17 cellular contexts compared by ENCODE assay signal in the genomic region with DNA sequence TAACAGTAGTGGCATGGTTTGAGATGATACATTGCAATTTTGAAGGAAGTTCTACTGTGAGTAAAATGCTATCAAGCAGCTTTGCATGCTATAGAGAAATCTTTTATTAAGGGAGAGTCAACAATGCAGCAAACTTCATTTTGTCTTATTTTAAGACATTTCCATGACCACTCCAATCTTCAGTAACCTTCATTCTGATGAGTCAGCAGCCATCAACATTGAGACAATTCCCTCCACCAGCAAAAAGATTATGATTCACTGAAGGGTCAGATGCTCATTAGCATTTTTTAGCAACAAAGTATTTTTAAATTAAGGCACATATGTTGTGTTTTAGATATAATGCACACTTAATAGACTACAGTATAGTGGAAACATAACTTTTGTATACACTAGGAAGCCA.
A peak's percentile ranks its signal among the peaks of the same experiment; 100 is the strongest.
DNase-seq lines count a peak whose midpoint lies in the region; ATAC-seq, FAIRE-seq and TF ChIP-seq lines count a peak whose summit lies in the region.
"Had no signal": no experiment of that assay in that cellular context is flagged by ENCODE, and none has a peak within 500 bp of the region (broad histone marks: within the 10 kb centered on the region; RNA-seq: fewer than 3 reads in every experiment).

No MANE protein-coding gene starts in this region.

- no peak overlapping the region for H2AFZ ChIP-seq in K562 (ENCODE audit: low read depth, low read length)

- FAIRE-seq in A549 (lab: Jason Lieb, UNC) (no peak), D721Med (lab: Jason Lieb, UNC) (peak; percentile 66), K562 (lab: Jason Lieb, UNC) (no peak)
- FAIRE-seq: A204.1, G401.6, GM12891 had no signal

- CTCF ChIA-PET in A549 (lab: Yijun Ruan, JAX) (no interaction called here), K562 (lab: Yijun Ruan, JAX; ENCODE audit: low intra/inter-chr PET ratio) (no interaction called here)

- intact Hi-C loops in K562 (cut with micrococcal nuclease): no loop called here

- in situ Hi-C loops in K562 (cut with MboI): no loop called here

- TF ChIP-seq EP300 in A549 (IDR thresholded peaks at IDR 0.05): no peak
- no peak for TF ChIP-seq EP300 in K562 (IDR thresholded peaks at IDR 0.05; ENCODE audit: low read length)

- TF ChIP-seq CTCF in A549 (IDR thresholded peaks at IDR 0.05) (no peak), D721Med (IDR thresholded peaks at IDR 0.05; ENCODE audit: insufficient read depth, missing control alignments) (no peak), K562 (IDR thresholded peaks at IDR 0.05 in 2 of 3, conservative IDR thresholded peaks at IDR 0.05 in 1 of 3; ENCODE audit: insufficient read depth in 2 of 3, low read depth in 1 of 3, low read length in 3 of 3) (no peak)

- H3K36me3 ChIP-seq in K562 (ENCODE audit: control insufficient read depth, insufficient read depth, low read length): no peaks in the 10 kb centered on the region
- H3K36me3 ChIP-seq: BLaER1 treated with 17β-estradiol and CSF1 and Interleukin-3, amounts not matched to agents 10 nM and 100 nM had no signal

- no TSS peak for BruUV-seq in K562 (replicated peaks; lab: Mats Ljungman, UMichigan)

- DNase-seq in A549 (ENCODE audit: low read depth in 1 of 2, low spot score in 1 of 2) (no peak), D721Med (ENCODE audit: insufficient read length, low spot score) (no peak), K562 (ENCODE audit: extremely low read depth in 1 of 4, low spot score in 3 of 4) (no peak), UCSD-AML1 (lab: John Stamatoyannopoulos, UW; ENCODE audit: unreplicated experiment) (no peak)
- DNase-seq: 8988T; AML-193; CD4-positive, alpha-beta T cell; CD8-positive, alpha-beta memory T cell; COR-L47; DMS79 treated with DMSO at 0.1 percent for 48 hours; GF-D8 had no signal

- no peaks in the 10 kb centered on the region for H3K4me1 ChIP-seq in A549
- peaks cover 0 to 3% of the 10 kb centered on the region in 2 experiments; a peak in 2 of 5 replicates for H3K4me1 ChIP-seq in K562 (replicated peaks in 1 of 2; ENCODE audit: control insufficient read depth in 2 of 2, insufficient read depth in 2 of 2, low read length in 2 of 2)
- H3K4me1 ChIP-seq: BLaER1 treated with 17β-estradiol and CSF1 and Interleukin-3, amounts not matched to agents 10 nM and 100 nM had no signal

- no peaks in the 10 kb centered on the region for H4K20me1 ChIP-seq in K562 (replicated peaks; ENCODE audit: control insufficient read depth, insufficient read depth, low read length)
- H4K20me1 ChIP-seq: BLaER1 treated with 17β-estradiol and CSF1 and Interleukin-3, amounts not matched to agents 10 nM and 100 nM had no signal

- H3K4me2 ChIP-seq in A549: no peak overlapping the region
- H3K4me2 ChIP-seq in K562 (ENCODE audit: insufficient read depth, low read length): no peak overlapping the region
- H3K4me2 ChIP-seq: BLaER1 treated with 17β-estradiol and CSF1 and Interleukin-3, amounts not matched to agents 10 nM and 100 nM had no signal

- H3K9me1 ChIP-seq in K562 (ENCODE audit: control insufficient read depth, insufficient read depth, low read length): no peaks in the 10 kb centered on the region

- H3K4me3 ChIP-seq in A549 (no peak overlapping the region), K562 (no peak overlapping the region)
- H3K4me3 ChIP-seq: BLaER1 treated with 17β-estradiol and CSF1 and Interleukin-3, amounts not matched to agents 10 nM and 100 nM had no signal

- TF ChIP-seq RAD21 in A549 (conservative IDR thresholded peaks at IDR 0.05 in 1 of 2, IDR thresholded peaks at IDR 0.05 in 1 of 2) (no peak), K562 (CRISPR knock-in tag; conservative IDR thresholded peaks at IDR 0.05 in 1 of 2, IDR thresholded peaks at IDR 0.05 in 1 of 2) (no peak)

- no peak overlapping the region for H3K9ac ChIP-seq in K562 (ENCODE audit: insufficient read depth in 1 of 2, low read depth in 2 of 2, low read length in 2 of 2)
- H3K9ac ChIP-seq: BLaER1 treated with 17β-estradiol and CSF1 and Interleukin-3, amounts not matched to agents 10 nM and 100 nM had no signal

- ATAC-seq in A549: no peak
- no peak for ATAC-seq in K562
- no peak for ATAC-seq in GM18520 (IDR thresholded peaks at IDR 0.05; ENCODE audit: unreplicated experiment)

- H3K27ac ChIP-seq in A549: no peak overlapping the region
- H3K27ac ChIP-seq in K562 (ENCODE audit: extremely low read depth, low read depth, low read length): no peak overlapping the region
- H3K27ac ChIP-seq: BLaER1 treated with 17β-estradiol and CSF1 and Interleukin-3, amounts not matched to agents 10 nM and 100 nM; C4-2B had no signal

- H3K9me3 ChIP-seq in A549 (no peaks in the 10 kb centered on the region), K562 (replicated peaks; ENCODE audit: control insufficient read depth, insufficient read depth, low read depth, low read length) (no peaks in the 10 kb centered on the region)
- H3K9me3 ChIP-seq: BLaER1 treated with 17β-estradiol and CSF1 and Interleukin-3, amounts not matched to agents 10 nM and 100 nM had no signal

- H3K79me2 ChIP-seq in K562 (ENCODE audit: control insufficient read depth, insufficient read depth, low read length): no peaks in the 10 kb centered on the region

- TF ChIP-seq POLR2A in A549 (IDR thresholded peaks at IDR 0.05; ENCODE audit: low read length) (no peak), K562 (conservative IDR thresholded peaks at IDR 0.05) (no peak)

- POLR2A ChIA-PET in A549 (lab: Yijun Ruan, JAX): no interaction called here
- POLR2A ChIA-PET in K562 (lab: Yijun Ruan, JAX): no interaction called here

- no peaks in the 10 kb centered on the region for H3K27me3 ChIP-seq in K562 (ENCODE audit: control insufficient read depth in 2 of 2, insufficient read depth in 2 of 2, low read length in 2 of 2)
- H3K27me3 ChIP-seq: BLaER1 treated with 17β-estradiol and CSF1 and Interleukin-3, amounts not matched to agents 10 nM and 100 nM had no signal

TF ChIP-seq in A549, 52 proteins besides CTCF, POLR2A, EP300 and RAD21:
- TF ChIP-seq MAFK (IDR thresholded peaks at IDR 0.05; ENCODE audit: partially characterized antibody) (peak; percentile 43), KDM1A (IDR thresholded peaks at IDR 0.05; ENCODE audit: low read depth) (no peak), MYC (IDR thresholded peaks at IDR 0.05; ENCODE audit: borderline replicate concordance, low read length) (no peak)

TF ChIP-seq in K562, 482 proteins besides CTCF, POLR2A, EP300 and RAD21:
- TF ChIP-seq ARID2 (IDR thresholded peaks at IDR 0.05): no peak
- TF ChIP-seq, protein P1, sequence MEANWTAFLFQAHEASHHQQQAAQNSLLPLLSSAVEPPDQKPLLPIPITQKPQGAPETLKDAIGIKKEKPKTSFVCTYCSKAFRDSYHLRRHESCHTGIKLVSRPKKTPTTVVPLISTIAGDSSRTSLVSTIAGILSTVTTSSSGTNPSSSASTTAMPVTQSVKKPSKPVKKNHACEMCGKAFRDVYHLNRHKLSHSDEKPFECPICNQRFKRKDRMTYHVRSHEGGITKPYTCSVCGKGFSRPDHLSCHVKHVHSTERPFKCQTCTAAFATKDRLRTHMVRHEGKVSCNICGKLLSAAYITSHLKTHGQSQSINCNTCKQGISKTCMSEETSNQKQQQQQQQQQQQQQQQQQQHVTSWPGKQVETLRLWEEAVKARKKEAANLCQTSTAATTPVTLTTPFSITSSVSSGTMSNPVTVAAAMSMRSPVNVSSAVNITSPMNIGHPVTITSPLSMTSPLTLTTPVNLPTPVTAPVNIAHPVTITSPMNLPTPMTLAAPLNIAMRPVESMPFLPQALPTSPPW (CRISPR knock-in tag; IDR thresholded peaks at IDR 0.05): no peak
- TF ChIP-seq GABPA (tag; conservative IDR thresholded peaks at IDR 0.05; ENCODE audit: low read depth): no peak
- TF ChIP-seq MIER1 (IDR thresholded peaks at IDR 0.05; ENCODE audit: low read depth): no peak
- TF ChIP-seq HDAC1 (IDR thresholded peaks at IDR 0.05): no peak
- TF ChIP-seq BHLHE40 (IDR thresholded peaks at IDR 0.05; ENCODE audit: low read length): no peak
- TF ChIP-seq NR1H2 (CRISPR knock-in tag; IDR thresholded peaks at IDR 0.05): no peak
- peak; percentile 77 for TF ChIP-seq MAFF (IDR thresholded peaks at IDR 0.05; ENCODE audit: low read length)
- TF ChIP-seq ZNF133 (CRISPR knock-in tag; IDR thresholded peaks at IDR 0.05): no peak
- TF ChIP-seq C11orf30 (IDR thresholded peaks at IDR 0.05; ENCODE audit: low read depth): peak; percentile 75
- TF ChIP-seq FIP1L1 (IDR thresholded peaks at IDR 0.05; ENCODE audit: low read depth, low read length, poor library complexity, severe bottlenecking): no peak
- TF ChIP-seq MAFG (tag; conservative IDR thresholded peaks at IDR 0.05): peak; percentile 74
- TF ChIP-seq NR2C2 (CRISPR knock-in tag; IDR thresholded peaks at IDR 0.05): no peak
- TF ChIP-seq NR2C2 (tag; IDR thresholded peaks at IDR 0.05): no peak
- peak; percentile 73 for TF ChIP-seq MAFK (IDR thresholded peaks at IDR 0.05; ENCODE audit: low read length)
- no peak for TF ChIP-seq HSF4 (CRISPR knock-in tag; IDR thresholded peaks at IDR 0.05; ENCODE audit: borderline replicate concordance)
- TF ChIP-seq ZNF316 (IDR thresholded peaks at IDR 0.05): peak; percentile 88
- TF ChIP-seq, protein P2, sequence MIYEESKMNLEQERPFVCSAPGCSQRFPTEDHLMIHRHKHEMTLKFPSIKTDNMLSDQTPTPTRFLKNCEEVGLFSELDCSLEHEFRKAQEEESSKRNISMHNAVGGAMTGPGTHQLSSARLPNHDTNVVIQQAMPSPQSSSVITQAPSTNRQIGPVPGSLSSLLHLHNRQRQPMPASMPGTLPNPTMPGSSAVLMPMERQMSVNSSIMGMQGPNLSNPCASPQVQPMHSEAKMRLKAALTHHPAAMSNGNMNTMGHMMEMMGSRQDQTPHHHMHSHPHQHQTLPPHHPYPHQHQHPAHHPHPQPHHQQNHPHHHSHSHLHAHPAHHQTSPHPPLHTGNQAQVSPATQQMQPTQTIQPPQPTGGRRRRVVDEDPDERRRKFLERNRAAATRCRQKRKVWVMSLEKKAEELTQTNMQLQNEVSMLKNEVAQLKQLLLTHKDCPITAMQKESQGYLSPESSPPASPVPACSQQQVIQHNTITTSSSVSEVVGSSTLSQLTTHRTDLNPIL (CRISPR knock-in tag; IDR thresholded peaks at IDR 0.05): no peak
- no peak for TF ChIP-seq PCBP2 (IDR thresholded peaks at IDR 0.05; ENCODE audit: low read depth, low read length, poor library complexity, severe bottlenecking)

Comparison
In these comparisons a context has a peak if more than half of its experiments do, and no peak if none do; other contexts are left out.
1. Of the 35 proteins assayed by ChIP-seq in both K562 and A549: peak only in K562: none; only in A549: none; in both: MAFK; in neither: 34.